Comparison of ENCODE assay signal across 24 cellular contexts in genomic region chr20:49682278-49682677, GRCh38. TPM values are rescaled to one million over a fixed set of nuclear protein-coding genes. Genes with fewer than 3 reads are reported as not detected.
DNase-seq lines count a peak whose midpoint lies in the region; ATAC-seq and TF ChIP-seq lines count a peak whose summit lies in the region.
"Had no signal": no experiment of that assay in that cellular context is flagged by ENCODE, and none has a peak within 500 bp of the region (broad histone marks: within the 10 kb centered on the region; RNA-seq: fewer than 3 reads in every experiment).

No MANE protein-coding gene starts in this region.

- H3K27me3 ChIP-seq in breast epithelium, result no peaks in the 10 kb centered on the region
- H3K27me3 ChIP-seq: ascending aorta, stomach had no signal

- H3K4me3 Mint-ChIP-seq in MCF 10A (ENCODE audit: unreplicated experiment) (no peak overlapping the region), natural killer cell (peak overlapping the region; percentile 77)
- H3K4me3 Mint-ChIP-seq in dendritic cell treated with granulocyte-macrophage colony-stimulating factor and Interleukin-4, amounts not matched to agents 40 ng/mL and 50 ng/mL, for 4 days, result no peak overlapping the region
- H3K4me3 Mint-ChIP-seq: activated CD4-positive, alpha-beta memory T cell treated with anti-CD3 and anti-CD28 coated beads, Interleukin-2, amount 10 ng/mL, durations not matched to agents 7 days and 5 days; activated naive CD4-positive, alpha-beta T cell treated with anti-CD3 and anti-CD28 coated beads, Interleukin-2, amount 50 U/mL, for 24 hours; activated T-cell treated with anti-CD3 and anti-CD28 coated beads, Interleukin-2, amount 50 U/mL, for 4 hours; CD4-positive, alpha-beta T cell; naive B cell had no signal

- TF ChIP-seq CTCF in MCF 10A (IDR thresholded peaks at IDR 0.05; ENCODE audit: unreplicated experiment), result no peak
- TF ChIP-seq CTCF in breast epithelium (IDR thresholded peaks at IDR 0.05), result no peak
- no peak for TF ChIP-seq CTCF in natural killer cell (IDR thresholded peaks at IDR 0.05)
- TF ChIP-seq CTCF in coronary artery (IDR thresholded peaks at IDR 0.05), result no peak

- H3K36me3 Mint-ChIP-seq in MCF 10A (ENCODE audit: insufficient read depth, unreplicated experiment), result peaks cover 10% of the 10 kb centered on the region
- peaks cover 18% of the 10 kb centered on the region for H3K36me3 Mint-ChIP-seq in dendritic cell treated with granulocyte-macrophage colony-stimulating factor and Interleukin-4, amounts not matched to agents 40 ng/mL and 50 ng/mL, for 4 days (ENCODE audit: low read depth)
- no peaks in the 10 kb centered on the region for H3K36me3 Mint-ChIP-seq in natural killer cell
- H3K36me3 Mint-ChIP-seq: naive B cell had no signal

- H3K9me3 ChIP-seq in breast epithelium, result no peaks in the 10 kb centered on the region
- H3K9me3 ChIP-seq: ascending aorta, stomach had no signal

- H3K27ac Mint-ChIP-seq in MCF 10A (ENCODE audit: low read depth, unreplicated experiment) (peak overlapping the region; percentile 37), natural killer cell (peak overlapping the region; percentile 82 to 83)
- peak overlapping the region; percentile 43 for H3K27ac Mint-ChIP-seq in dendritic cell treated with granulocyte-macrophage colony-stimulating factor and Interleukin-4, amounts not matched to agents 40 ng/mL and 50 ng/mL, for 4 days
- H3K27ac Mint-ChIP-seq: activated CD4-positive, alpha-beta memory T cell treated with anti-CD3 and anti-CD28 coated beads, Interleukin-2, amount 10 ng/mL, durations not matched to agents 7 days and 5 days; activated naive CD4-positive, alpha-beta T cell treated with anti-CD3 and anti-CD28 coated beads, Interleukin-2, amount 50 U/mL, for 24 hours; CD4-positive, alpha-beta T cell had no signal

- H3K27me3 Mint-ChIP-seq in MCF 10A (ENCODE audit: insufficient read depth, unreplicated experiment), result no peaks in the 10 kb centered on the region
- no peaks in the 10 kb centered on the region for H3K27me3 Mint-ChIP-seq in dendritic cell treated with granulocyte-macrophage colony-stimulating factor and Interleukin-4, amounts not matched to agents 40 ng/mL and 50 ng/mL, for 4 days
- H3K27me3 Mint-ChIP-seq in natural killer cell (ENCODE audit: low read depth in 2 of 2), result no peaks in the 10 kb centered on the region
- H3K27me3 Mint-ChIP-seq: activated CD4-positive, alpha-beta memory T cell treated with anti-CD3 and anti-CD28 coated beads, Interleukin-2, amount 10 ng/mL, durations not matched to agents 7 days and 5 days; activated naive CD4-positive, alpha-beta T cell treated with anti-CD3 and anti-CD28 coated beads, Interleukin-2, amount 50 U/mL, for 24 hours; CD4-positive, alpha-beta T cell; naive B cell had no signal

- no TSS peak for BruUV-seq in MCF 10A (replicated peaks; lab: Mats Ljungman, UMichigan)

- peaks cover 63% of the 10 kb centered on the region for H3K4me1 Mint-ChIP-seq in MCF 10A (ENCODE audit: insufficient read depth, unreplicated experiment)
- H3K4me1 Mint-ChIP-seq in dendritic cell treated with granulocyte-macrophage colony-stimulating factor and Interleukin-4, amounts not matched to agents 40 ng/mL and 50 ng/mL, for 4 days (ENCODE audit: low read depth), result peaks cover 80% of the 10 kb centered on the region
- peaks cover 72 to 82% of the 10 kb centered on the region in 2 donors for H3K4me1 Mint-ChIP-seq in natural killer cell

- intact Hi-C loops in MCF 10A (cut with micrococcal nuclease), result no loop called here
- intact Hi-C loops in breast epithelium (cut with DNase I; ENCODE audit: low total_unique reads), result no loop called here
- intact Hi-C loops in dendritic cell treated with granulocyte-macrophage colony-stimulating factor and Interleukin-4, amounts not matched to agents 40 ng/mL and 50 ng/mL, for 4 days (cut with micrococcal nuclease), result no loop called here
- intact Hi-C loops in natural killer cell (cut with micrococcal nuclease), result no loop called here

- no peak for TF ChIP-seq POLR2A in breast epithelium (IDR thresholded peaks at IDR 0.05)

- CTCF ChIA-PET in MCF 10A (lab: Yijun Ruan, JAX), result no interaction called here

- no peak overlapping the region for H3K27ac ChIP-seq in breast epithelium
- no peak overlapping the region for H3K27ac ChIP-seq in coronary artery
- H3K27ac ChIP-seq: ascending aorta, parathyroid adenoma, WERI-Rb-1 had no signal

- POLR2A ChIA-PET in MCF 10A (lab: Yijun Ruan, JAX), result no interaction called here

- no peak for DNase-seq in MCF 10A (ENCODE audit: unreplicated experiment)
- no peak for DNase-seq in breast epithelium (ENCODE audit: low spot score in 2 of 2)
- DNase-seq in natural killer cell, result no peak
- DNase-seq in HUDEP-2 (lab: John Stamatoyannopoulos, UW; ENCODE audit: unreplicated experiment in 76 of 76), result no peak
- DNase-seq in RKO (ENCODE audit: low spot score), result no peak
- no peak for DNase-seq in coronary artery (ENCODE audit: low spot score)
- DNase-seq: ACHN; activated CD4-positive, alpha-beta memory T cell treated with anti-CD3 and anti-CD28 coated beads, Interleukin-2, amount 10 ng/mL, durations not matched to agents 7 days and 5 days; activated T-cell treated with anti-CD3 and anti-CD28 coated beads, Interleukin-2, amount 50 U/mL, for 4 hours; CD4-positive, alpha-beta T cell; DMS53; Karpas-422; mammary epithelial cell; naive B cell; NCI-H524 treated with DMSO at 0.1 percent for 48 hours; Right ventricle myocardium superior; stimulated activated CD4-positive, alpha-beta T cell treated with anti-CD3 and anti-CD28 coated beads, Interleukin-2, amount 100 ng/mL, for 48 hours; stomach; WERI-Rb-1 had no signal

- H3K4me1 ChIP-seq in breast epithelium, result peaks cover 5 to 15% of the 10 kb centered on the region in 2 donors

- H3K9me3 Mint-ChIP-seq in MCF 10A (ENCODE audit: unreplicated experiment) (no peaks in the 10 kb centered on the region), natural killer cell (no peaks in the 10 kb centered on the region)
- H3K9me3 Mint-ChIP-seq in dendritic cell treated with granulocyte-macrophage colony-stimulating factor and Interleukin-4, amounts not matched to agents 40 ng/mL and 50 ng/mL, for 4 days, result no peaks in the 10 kb centered on the region
- H3K9me3 Mint-ChIP-seq: activated CD4-positive, alpha-beta memory T cell treated with anti-CD3 and anti-CD28 coated beads, Interleukin-2, amount 10 ng/mL, durations not matched to agents 7 days and 5 days; activated naive CD4-positive, alpha-beta T cell treated with anti-CD3 and anti-CD28 coated beads, Interleukin-2, amount 50 U/mL, for 24 hours; activated T-cell treated with anti-CD3 and anti-CD28 coated beads, Interleukin-2, amount 50 U/mL, for 4 hours; CD4-positive, alpha-beta T cell; naive B cell had no signal

- ATAC-seq in natural killer cell (peak; percentile 23 to 51 (median 26)), GM19467 (IDR thresholded peaks at IDR 0.05; ENCODE audit: unreplicated experiment) (no peak)
- ATAC-seq: activated T-cell treated with anti-CD3 and anti-CD28 coated beads, Interleukin-2, amount 50 U/mL, for 4 hours had no signal

- H3K36me3 ChIP-seq in breast epithelium, result no peaks in the 10 kb centered on the region
- H3K36me3 ChIP-seq: ascending aorta had no signal

- H3K4me3 ChIP-seq in breast epithelium (no peak overlapping the region), coronary artery (no peak overlapping the region)
- H3K4me3 ChIP-seq: ascending aorta, stomach had no signal

RNA-seq across cellular contexts. Expression of gene B4GALT5, which starts 31.4 kb away (rescaled TPM):
- total RNA-seq in MCF 10A (2022), result 17.1 and 19.7 TPM in 2 replicates
- 10 to 100 TPM; 16.8 to 33.8 (median 22.1) TPM for total RNA-seq in breast epithelium
- total RNA-seq in natural killer cell, result 10 to 100 TPM; 15.5 to 29.1 (median 28.6) TPM
